1 cellular context compared by ENCODE assay signal in the genomic region with DNA sequence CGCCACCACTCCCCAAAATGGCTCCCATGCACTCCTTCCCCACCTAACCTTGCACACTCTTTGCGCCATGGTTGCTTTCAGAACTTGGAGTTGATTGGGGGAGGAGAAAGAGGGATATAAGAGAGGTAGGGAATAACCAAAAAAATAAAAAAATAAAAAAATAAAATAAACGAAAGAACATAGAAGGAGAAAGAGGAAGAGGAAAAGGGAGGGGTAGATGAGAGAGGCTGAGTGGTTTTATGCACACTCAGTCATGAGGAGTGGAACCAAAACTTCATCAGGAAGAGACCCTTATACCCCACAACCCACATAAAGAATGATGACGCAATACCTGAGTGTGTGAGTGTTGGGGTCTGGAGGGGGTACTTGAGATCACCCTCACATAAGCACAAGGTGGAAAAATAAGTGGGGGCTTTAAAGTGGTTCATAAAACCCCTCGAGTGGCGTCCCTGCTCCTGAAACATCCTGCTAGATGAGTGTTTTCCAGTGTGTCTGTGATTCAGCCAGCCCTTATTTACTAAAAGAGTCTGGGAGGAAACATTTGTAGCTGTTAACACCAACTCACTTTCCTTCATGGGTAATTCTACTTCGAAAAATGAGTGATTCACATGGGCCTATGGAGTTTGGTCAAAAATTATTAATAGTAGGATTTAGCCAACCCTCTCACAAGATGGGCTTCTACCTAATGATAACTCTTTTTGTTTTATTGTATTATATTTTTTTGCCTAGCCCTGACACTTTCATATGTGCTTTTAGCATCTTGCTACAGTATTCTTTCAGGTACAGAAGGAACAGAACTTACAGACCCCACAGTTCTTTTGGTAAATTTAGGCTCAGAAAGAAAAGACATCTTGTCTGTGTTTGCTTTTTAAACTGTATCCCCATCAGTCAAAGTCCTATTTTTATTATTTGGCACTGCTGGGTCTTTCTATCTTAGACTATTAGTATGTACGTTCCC.
TF ChIP-seq lines count a peak whose summit lies in the region.

No MANE protein-coding gene starts in this region.

TF ChIP-seq in GM12878, 131 proteins besides CTCF, POLR2A, EP300 and RAD21 (continued from another document and continues in another):
- TF ChIP-seq PKNOX1 (IDR thresholded peaks at IDR 0.05) (no peak), ETV6 (conservative IDR thresholded peaks at IDR 0.05 in 1 of 2, IDR thresholded peaks at IDR 0.05 in 1 of 2; ENCODE audit: borderline replicate concordance in 1 of 2, low read depth in 1 of 2) (no peak), HDGF (IDR thresholded peaks at IDR 0.05) (peak; percentile 74; the same call in 1 of the 2 replicates), KLF5 (IDR thresholded peaks at IDR 0.05; ENCODE audit: partially characterized antibody) (no peak), ZNF217 (IDR thresholded peaks at IDR 0.05) (no peak), GABPA (IDR thresholded peaks at IDR 0.05; ENCODE audit: low read depth) (no peak), RB1 (IDR thresholded peaks at IDR 0.05; ENCODE audit: borderline replicate concordance) (no peak), MEF2B (IDR thresholded peaks at IDR 0.05; ENCODE audit: partially characterized antibody, poor library complexity, severe bottlenecking) (no peak), ZBTB11 (CRISPR knock-in tag; IDR thresholded peaks at IDR 0.05) (peak; percentile 61), FOS (IDR thresholded peaks at IDR 0.05; ENCODE audit: borderline replicate concordance, extremely low read depth, insufficient read length) (no peak), NR2C2 (IDR thresholded peaks at IDR 0.05; ENCODE audit: borderline replicate concordance, control insufficient read depth, insufficient read length, low read depth) (no peak), NRF1 (conservative IDR thresholded peaks at IDR 0.05; ENCODE audit: low read depth, low read length) (no peak), MYB (IDR thresholded peaks at IDR 0.05; ENCODE audit: borderline replicate concordance, low read depth, low read length) (no peak), POLR2AphosphoS5 (IDR thresholded peaks at IDR 0.05; ENCODE audit: low read length) (peak; percentile 95), ZSCAN29 (IDR thresholded peaks at IDR 0.05) (no peak), WRNIP1 (IDR thresholded peaks at IDR 0.05; ENCODE audit: borderline replicate concordance, low read depth, low read length) (0 out of 2 replicates have a peak, but pooled peaks have one; percentile 57), ZNF207 (IDR thresholded peaks at IDR 0.05; ENCODE audit: borderline replicate concordance) (no peak), ASH2L (IDR thresholded peaks at IDR 0.05; ENCODE audit: borderline replicate concordance, low read depth) (no peak), KAT2A (conservative IDR thresholded peaks at IDR 0.05; ENCODE audit: control insufficient read depth, low read depth, low read length) (no peak), CBX5 (IDR thresholded peaks at IDR 0.05; ENCODE audit: low read depth) (no peak), BHLHE40 (IDR thresholded peaks at IDR 0.05; ENCODE audit: borderline replicate concordance in 1 of 2, low read depth in 2 of 2, low read length in 1 of 2) (peak in 1 of 2 experiments; percentile 32; a peak in 1 of 4 replicates), CREM (IDR thresholded peaks at IDR 0.05; ENCODE audit: low read depth) (no peak; the same call in 1 of the 2 replicates), TCF7 (IDR thresholded peaks at IDR 0.05; ENCODE audit: borderline replicate concordance) (no peak), CREB1 (IDR thresholded peaks at IDR 0.05; ENCODE audit: low read depth) (peak; percentile 42; the same call in 1 of the 2 replicates), YY1 (IDR thresholded peaks at IDR 0.05; ENCODE audit: low read depth, low read length) (peak; percentile 89)
- TF ChIP-seq, protein P1, sequence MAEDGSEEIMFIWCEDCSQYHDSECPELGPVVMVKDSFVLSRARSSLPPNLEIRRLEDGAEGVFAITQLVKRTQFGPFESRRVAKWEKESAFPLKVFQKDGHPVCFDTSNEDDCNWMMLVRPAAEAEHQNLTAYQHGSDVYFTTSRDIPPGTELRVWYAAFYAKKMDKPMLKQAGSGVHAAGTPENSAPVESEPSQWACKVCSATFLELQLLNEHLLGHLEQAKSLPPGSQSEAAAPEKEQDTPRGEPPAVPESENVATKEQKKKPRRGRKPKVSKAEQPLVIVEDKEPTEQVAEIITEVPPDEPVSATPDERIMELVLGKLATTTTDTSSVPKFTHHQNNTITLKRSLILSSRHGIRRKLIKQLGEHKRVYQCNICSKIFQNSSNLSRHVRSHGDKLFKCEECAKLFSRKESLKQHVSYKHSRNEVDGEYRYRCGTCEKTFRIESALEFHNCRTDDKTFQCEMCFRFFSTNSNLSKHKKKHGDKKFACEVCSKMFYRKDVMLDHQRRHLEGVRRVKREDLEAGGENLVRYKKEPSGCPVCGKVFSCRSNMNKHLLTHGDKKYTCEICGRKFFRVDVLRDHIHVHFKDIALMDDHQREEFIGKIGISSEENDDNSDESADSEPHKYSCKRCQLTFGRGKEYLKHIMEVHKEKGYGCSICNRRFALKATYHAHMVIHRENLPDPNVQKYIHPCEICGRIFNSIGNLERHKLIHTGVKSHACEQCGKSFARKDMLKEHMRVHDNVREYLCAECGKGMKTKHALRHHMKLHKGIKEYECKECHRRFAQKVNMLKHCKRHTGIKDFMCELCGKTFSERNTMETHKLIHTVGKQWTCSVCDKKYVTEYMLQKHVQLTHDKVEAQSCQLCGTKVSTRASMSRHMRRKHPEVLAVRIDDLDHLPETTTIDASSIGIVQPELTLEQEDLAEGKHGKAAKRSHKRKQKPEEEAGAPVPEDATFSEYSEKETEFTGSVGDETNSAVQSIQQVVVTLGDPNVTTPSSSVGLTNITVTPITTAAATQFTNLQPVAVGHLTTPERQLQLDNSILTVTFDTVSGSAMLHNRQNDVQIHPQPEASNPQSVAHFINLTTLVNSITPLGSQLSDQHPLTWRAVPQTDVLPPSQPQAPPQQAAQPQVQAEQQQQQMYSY (CRISPR knock-in tag; IDR thresholded peaks at IDR 0.05): 0 out of 2 replicates have a peak, but pooled peaks have one; percentile 45
- TF ChIP-seq, protein P2, sequence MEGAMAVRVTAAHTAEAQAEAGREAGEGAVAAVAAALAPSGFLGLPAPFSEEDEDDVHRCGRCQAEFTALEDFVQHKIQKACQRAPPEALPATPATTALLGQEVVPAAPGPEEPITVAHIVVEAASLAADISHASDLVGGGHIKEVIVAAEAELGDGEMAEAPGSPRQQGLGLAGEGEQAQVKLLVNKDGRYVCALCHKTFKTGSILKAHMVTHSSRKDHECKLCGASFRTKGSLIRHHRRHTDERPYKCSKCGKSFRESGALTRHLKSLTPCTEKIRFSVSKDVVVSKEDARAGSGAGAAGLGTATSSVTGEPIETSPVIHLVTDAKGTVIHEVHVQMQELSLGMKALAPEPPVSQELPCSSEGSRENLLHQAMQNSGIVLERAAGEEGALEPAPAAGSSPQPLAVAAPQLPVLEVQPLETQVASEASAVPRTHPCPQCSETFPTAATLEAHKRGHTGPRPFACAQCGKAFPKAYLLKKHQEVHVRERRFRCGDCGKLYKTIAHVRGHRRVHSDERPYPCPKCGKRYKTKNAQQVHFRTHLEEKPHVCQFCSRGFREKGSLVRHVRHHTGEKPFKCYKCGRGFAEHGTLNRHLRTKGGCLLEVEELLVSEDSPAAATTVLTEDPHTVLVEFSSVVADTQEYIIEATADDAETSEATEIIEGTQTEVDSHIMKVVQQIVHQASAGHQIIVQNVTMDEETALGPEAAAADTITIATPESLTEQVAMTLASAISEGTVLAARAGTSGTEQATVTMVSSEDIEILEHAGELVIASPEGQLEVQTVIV (IDR thresholded peaks at IDR 0.05; ENCODE audit: borderline replicate concordance, partially characterized antibody): no peak
- TF ChIP-seq, protein P3, sequence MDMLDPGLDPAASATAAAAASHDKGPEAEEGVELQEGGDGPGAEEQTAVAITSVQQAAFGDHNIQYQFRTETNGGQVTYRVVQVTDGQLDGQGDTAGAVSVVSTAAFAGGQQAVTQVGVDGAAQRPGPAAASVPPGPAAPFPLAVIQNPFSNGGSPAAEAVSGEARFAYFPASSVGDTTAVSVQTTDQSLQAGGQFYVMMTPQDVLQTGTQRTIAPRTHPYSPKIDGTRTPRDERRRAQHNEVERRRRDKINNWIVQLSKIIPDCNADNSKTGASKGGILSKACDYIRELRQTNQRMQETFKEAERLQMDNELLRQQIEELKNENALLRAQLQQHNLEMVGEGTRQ (IDR thresholded peaks at IDR 0.05; ENCODE audit: borderline replicate concordance, low read depth, low read length): no peak
- TF ChIP-seq, protein P4, sequence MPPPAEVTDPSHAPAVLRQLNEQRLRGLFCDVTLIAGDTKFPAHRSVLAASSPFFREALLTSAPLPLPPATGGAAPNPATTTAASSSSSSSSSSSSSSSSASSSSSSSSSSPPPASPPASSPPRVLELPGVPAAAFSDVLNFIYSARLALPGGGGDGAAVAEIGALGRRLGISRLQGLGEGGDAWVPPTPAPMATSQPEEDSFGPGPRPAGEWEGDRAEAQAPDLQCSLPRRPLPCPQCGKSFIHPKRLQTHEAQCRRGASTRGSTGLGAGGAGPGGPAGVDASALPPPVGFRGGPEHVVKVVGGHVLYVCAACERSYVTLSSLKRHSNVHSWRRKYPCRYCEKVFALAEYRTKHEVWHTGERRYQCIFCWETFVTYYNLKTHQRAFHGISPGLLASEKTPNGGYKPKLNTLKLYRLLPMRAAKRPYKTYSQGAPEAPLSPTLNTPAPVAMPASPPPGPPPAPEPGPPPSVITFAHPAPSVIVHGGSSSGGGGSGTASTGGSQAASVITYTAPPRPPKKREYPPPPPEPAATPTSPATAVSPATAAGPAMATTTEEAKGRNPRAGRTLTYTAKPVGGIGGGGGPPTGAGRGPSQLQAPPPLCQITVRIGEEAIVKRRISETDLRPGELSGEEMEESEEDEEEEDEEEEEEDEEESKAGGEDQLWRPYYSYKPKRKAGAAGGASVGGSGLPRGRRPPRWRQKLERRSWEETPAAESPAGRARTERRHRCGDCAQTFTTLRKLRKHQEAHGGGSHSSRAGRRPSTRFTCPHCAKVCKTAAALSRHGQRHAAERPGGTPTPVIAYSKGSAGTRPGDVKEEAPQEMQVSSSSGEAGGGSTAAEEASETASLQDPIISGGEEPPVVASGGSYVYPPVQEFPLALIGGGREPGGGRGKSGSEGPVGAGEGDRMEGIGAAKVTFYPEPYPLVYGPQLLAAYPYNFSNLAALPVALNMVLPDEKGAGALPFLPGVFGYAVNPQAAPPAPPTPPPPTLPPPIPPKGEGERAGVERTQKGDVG (CRISPR knock-in tag; IDR thresholded peaks at IDR 0.05): 0 out of 2 replicates have a peak, but pooled peaks have one; percentile 7
- TF ChIP-seq, protein P5, sequence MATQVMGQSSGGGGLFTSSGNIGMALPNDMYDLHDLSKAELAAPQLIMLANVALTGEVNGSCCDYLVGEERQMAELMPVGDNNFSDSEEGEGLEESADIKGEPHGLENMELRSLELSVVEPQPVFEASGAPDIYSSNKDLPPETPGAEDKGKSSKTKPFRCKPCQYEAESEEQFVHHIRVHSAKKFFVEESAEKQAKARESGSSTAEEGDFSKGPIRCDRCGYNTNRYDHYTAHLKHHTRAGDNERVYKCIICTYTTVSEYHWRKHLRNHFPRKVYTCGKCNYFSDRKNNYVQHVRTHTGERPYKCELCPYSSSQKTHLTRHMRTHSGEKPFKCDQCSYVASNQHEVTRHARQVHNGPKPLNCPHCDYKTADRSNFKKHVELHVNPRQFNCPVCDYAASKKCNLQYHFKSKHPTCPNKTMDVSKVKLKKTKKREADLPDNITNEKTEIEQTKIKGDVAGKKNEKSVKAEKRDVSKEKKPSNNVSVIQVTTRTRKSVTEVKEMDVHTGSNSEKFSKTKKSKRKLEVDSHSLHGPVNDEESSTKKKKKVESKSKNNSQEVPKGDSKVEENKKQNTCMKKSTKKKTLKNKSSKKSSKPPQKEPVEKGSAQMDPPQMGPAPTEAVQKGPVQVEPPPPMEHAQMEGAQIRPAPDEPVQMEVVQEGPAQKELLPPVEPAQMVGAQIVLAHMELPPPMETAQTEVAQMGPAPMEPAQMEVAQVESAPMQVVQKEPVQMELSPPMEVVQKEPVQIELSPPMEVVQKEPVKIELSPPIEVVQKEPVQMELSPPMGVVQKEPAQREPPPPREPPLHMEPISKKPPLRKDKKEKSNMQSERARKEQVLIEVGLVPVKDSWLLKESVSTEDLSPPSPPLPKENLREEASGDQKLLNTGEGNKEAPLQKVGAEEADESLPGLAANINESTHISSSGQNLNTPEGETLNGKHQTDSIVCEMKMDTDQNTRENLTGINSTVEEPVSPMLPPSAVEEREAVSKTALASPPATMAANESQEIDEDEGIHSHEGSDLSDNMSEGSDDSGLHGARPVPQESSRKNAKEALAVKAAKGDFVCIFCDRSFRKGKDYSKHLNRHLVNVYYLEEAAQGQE (IDR thresholded peaks at IDR 0.05; ENCODE audit: low read depth, low read length): no peak
